ENCODE assay signal across 1 cellular context in genomic region chr5:40578501-40579451, GRCh38.
TF ChIP-seq lines count a peak whose summit lies in the region.

No MANE protein-coding gene starts in this region.

TF ChIP-seq in GM12878, 131 proteins besides CTCF, POLR2A, EP300 and RAD21 (continued from another document):
- no peak for TF ChIP-seq CEBPZ (IDR thresholded peaks at IDR 0.05; ENCODE audit: low read depth, low read length)
- no peak for TF ChIP-seq HDAC2 (IDR thresholded peaks at IDR 0.05)
- peak; percentile 23; the same call in 1 of the 2 replicates for TF ChIP-seq SPI1 (IDR thresholded peaks at IDR 0.05; ENCODE audit: borderline replicate concordance, insufficient read depth, low read depth, low read length)
- TF ChIP-seq GATAD2B (conservative IDR thresholded peaks at IDR 0.05; ENCODE audit: low read depth): peak; percentile 87
- TF ChIP-seq SMAD1 (IDR thresholded peaks at IDR 0.05; ENCODE audit: low read depth, partially characterized antibody): no peak
- TF ChIP-seq SIX5 (IDR thresholded peaks at IDR 0.05; ENCODE audit: low read depth, low read length, severe bottlenecking): no peak
- no peak for TF ChIP-seq KDM1A (IDR thresholded peaks at IDR 0.05; ENCODE audit: borderline replicate concordance)
- peak; percentile 97 for TF ChIP-seq MEF2B (IDR thresholded peaks at IDR 0.05; ENCODE audit: partially characterized antibody, poor library complexity, severe bottlenecking)
